ENCODE assay signal across 1 cellular context in genomic region chr20:50921783-50922501, GRCh38.
TF ChIP-seq lines count a peak whose summit lies in the region.

No MANE protein-coding gene starts in this region.

TF ChIP-seq in WTC11, 78 proteins besides CTCF, POLR2A, EP300 and RAD21 (continued from another document):
- TF ChIP-seq ARID4B (CRISPR knock-in tag; IDR thresholded peaks at IDR 0.05; ENCODE audit: borderline replicate concordance) (no peak), SP1 (CRISPR knock-in tag; conservative IDR thresholded peaks at IDR 0.05) (no peak), FOXK1 (CRISPR knock-in tag; IDR thresholded peaks at IDR 0.05) (no peak), ZNF232 (CRISPR knock-in tag; IDR thresholded peaks at IDR 0.05) (no peak)
TF ChIP-seq in WTC11: peak in this region for 0.
